ENCODE assay signal across 23 cellular contexts in genomic region chr10:121648493-121648892, GRCh38. TPM values are rescaled to one million over a fixed set of nuclear protein-coding genes. Genes with fewer than 3 reads are reported as not detected.
"Had no signal": no experiment of that assay in that cellular context is flagged by ENCODE, and none has a peak within 500 bp of the region (broad histone marks: within the 10 kb centered on the region; RNA-seq: fewer than 3 reads in every experiment).

No MANE protein-coding gene starts in this region.

- H3K4me3 Mint-ChIP-seq: activated CD4-positive, alpha-beta T cell treated with anti-CD3 and anti-CD28 coated beads, Interleukin-2, amount 10 ng/mL, durations not matched to agents 24 days and 14 days; activated CD8-positive, alpha-beta memory T cell treated with anti-CD3 and anti-CD28 coated beads, Interleukin-2, amount 10 ng/mL, durations not matched to agents 7 days and 5 days; activated CD8-positive, alpha-beta T cell treated with anti-CD3 and anti-CD28 coated beads for 36 hours; endodermal cell; natural killer cell treated with Interleukin-12 subunit alpha and Interleukin-12 subunit beta and Interleukin-15 and Interleukin-18, amount 100 ng/mL, for 72 hours; stimulated activated naive B cell treated with anti-CD40 and anti-IgM and Interleukin-4, amounts not matched to agents 10 μg/mL and 1 μg/mL and 100 μg/mL, for 72 hours had no signal

- H3K4me1 Mint-ChIP-seq: activated CD4-positive, alpha-beta T cell treated with anti-CD3 and anti-CD28 coated beads, Interleukin-2, amount 10 ng/mL, durations not matched to agents 24 days and 14 days; activated CD8-positive, alpha-beta memory T cell treated with anti-CD3 and anti-CD28 coated beads, Interleukin-2, amount 10 ng/mL, durations not matched to agents 7 days and 5 days; stimulated activated naive B cell treated with anti-CD40 and anti-IgM and Interleukin-4, amounts not matched to agents 10 μg/mL and 1 μg/mL and 100 μg/mL, for 72 hours had no signal

- H3K27ac Mint-ChIP-seq: activated CD4-positive, alpha-beta T cell treated with anti-CD3 and anti-CD28 coated beads, Interleukin-2, amount 10 ng/mL, durations not matched to agents 24 days and 14 days; activated CD8-positive, alpha-beta memory T cell treated with anti-CD3 and anti-CD28 coated beads, Interleukin-2, amount 10 ng/mL, durations not matched to agents 7 days and 5 days; activated CD8-positive, alpha-beta T cell treated with anti-CD3 and anti-CD28 coated beads for 36 hours; activated naive CD4-positive, alpha-beta T cell treated with anti-CD3 and anti-CD28 coated beads, Interleukin-2, amount 50 U/mL, for 72 hours; endodermal cell; natural killer cell treated with Interleukin-12 subunit alpha and Interleukin-12 subunit beta and Interleukin-15 and Interleukin-18, amount 100 ng/mL, for 72 hours; stimulated activated naive B cell treated with anti-CD40 and anti-IgM and Interleukin-4, amounts not matched to agents 10 μg/mL and 1 μg/mL and 100 μg/mL, for 72 hours had no signal

- DNase-seq: activated CD4-positive, alpha-beta T cell treated with anti-CD3 and anti-CD28 coated beads, Interleukin-2, amount 10 ng/mL, durations not matched to agents 24 days and 14 days; activated CD8-positive, alpha-beta memory T cell treated with anti-CD3 and anti-CD28 coated beads, Interleukin-2, amount 10 ng/mL, durations not matched to agents 7 days and 5 days; activated CD8-positive, alpha-beta T cell treated with anti-CD3 and anti-CD28 coated beads for 36 hours; activated gamma-delta T cell; activated T-cell treated with anti-CD3 and anti-CD28 coated beads for 4 hours; brain microvascular endothelial cell; central memory CD4-positive, alpha-beta T cell; heart right ventricle; small intestine; stimulated activated CD4-positive, alpha-beta T cell treated with anti-CD3 and anti-CD28 coated beads, Interleukin-15, amount 100 ng/mL, for 24 hours; stimulated activated naive B cell treated with anti-CD40 and anti-IgM and Interleukin-4, amounts not matched to agents 10 μg/mL and 1 μg/mL and 100 μg/mL, for 72 hours; T-helper 2 cell had no signal

- H3K27me3 Mint-ChIP-seq: activated CD4-positive, alpha-beta T cell treated with anti-CD3 and anti-CD28 coated beads, Interleukin-2, amount 10 ng/mL, durations not matched to agents 24 days and 14 days; activated CD8-positive, alpha-beta memory T cell treated with anti-CD3 and anti-CD28 coated beads, Interleukin-2, amount 10 ng/mL, durations not matched to agents 7 days and 5 days had no signal

- H3K9me3 Mint-ChIP-seq: natural killer cell treated with Interleukin-12 subunit alpha and Interleukin-12 subunit beta and Interleukin-15 and Interleukin-18, amount 100 ng/mL, for 72 hours had no signal

- H3K27ac ChIP-seq: ascending aorta, brain microvascular endothelial cell, gastroesophageal sphincter, heart right ventricle, SK-N-MC, upper lobe of left lung, VCaP had no signal

- ATAC-seq: activated CD4-positive, CD25-positive, alpha-beta regulatory T cell treated with anti-CD3 and anti-CD28 coated beads, Interleukin-2, amount 50 U/mL, for 24 hours; activated CD8-positive, alpha-beta memory T cell treated with anti-CD3 and anti-CD28 coated beads, Interleukin-2, amount 10 ng/mL, durations not matched to agents 7 days and 5 days; activated CD8-positive, alpha-beta T cell treated with anti-CD3 and anti-CD28 coated beads for 36 hours; activated naive CD4-positive, alpha-beta T cell treated with anti-CD3 and anti-CD28 coated beads, Interleukin-2, amount 50 U/mL, for 72 hours; gastroesophageal sphincter; heart right ventricle; left lobe of liver; natural killer cell treated with Interleukin-12 subunit alpha and Interleukin-12 subunit beta and Interleukin-15 and Interleukin-18, amount 100 ng/mL, for 72 hours; sciatic nerve; stimulated activated naive B cell treated with anti-CD40 and anti-IgM and Interleukin-4, amounts not matched to agents 10 μg/mL and 1 μg/mL and 100 μg/mL, for 72 hours had no signal

- H3K36me3 Mint-ChIP-seq: activated CD8-positive, alpha-beta memory T cell treated with anti-CD3 and anti-CD28 coated beads, Interleukin-2, amount 10 ng/mL, durations not matched to agents 7 days and 5 days; activated naive CD4-positive, alpha-beta T cell treated with anti-CD3 and anti-CD28 coated beads, Interleukin-2, amount 50 U/mL, for 72 hours; natural killer cell treated with Interleukin-12 subunit alpha and Interleukin-12 subunit beta and Interleukin-15 and Interleukin-18, amount 100 ng/mL, for 72 hours; stimulated activated naive B cell treated with anti-CD40 and anti-IgM and Interleukin-4, amounts not matched to agents 10 μg/mL and 1 μg/mL and 100 μg/mL, for 72 hours had no signal

RNA-seq across cellular contexts. Expression of gene FGFR2, which starts 50.2 kb away (rescaled TPM):
- total RNA-seq: activated CD4-positive, alpha-beta T cell treated with anti-CD3 and anti-CD28 coated beads, Interleukin-2, amount 10 ng/mL, durations not matched to agents 24 days and 14 days; activated CD8-positive, alpha-beta T cell treated with anti-CD3 and anti-CD28 coated beads for 36 hours; activated naive CD4-positive, alpha-beta T cell treated with anti-CD3 and anti-CD28 coated beads, Interleukin-2, amount 50 U/mL, for 72 hours had no signal
